Comparison of ENCODE assay signal across 1 cellular context in the genomic region with DNA sequence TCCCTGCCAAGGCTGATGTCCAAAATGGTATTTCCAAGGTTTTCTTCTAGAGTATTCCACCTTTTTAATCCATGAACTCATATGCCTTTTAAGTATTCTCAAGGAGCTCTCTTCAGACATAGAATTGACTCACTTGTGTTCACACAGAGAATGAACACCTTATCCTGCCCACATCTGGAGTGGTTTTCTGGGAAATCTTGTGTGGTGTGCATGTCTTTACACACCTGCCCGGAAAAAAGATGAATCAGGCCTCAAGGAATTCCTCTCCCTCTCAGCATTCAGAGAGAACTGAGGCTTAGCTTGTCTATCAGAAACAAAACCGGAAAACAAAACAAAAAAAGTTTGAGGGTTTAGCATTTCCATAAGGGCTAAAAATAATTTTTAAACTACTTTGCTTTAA.
TF ChIP-seq lines count a peak whose summit lies in the region.

No MANE protein-coding gene starts in this region.

TF ChIP-seq in GM23338, 12 proteins besides CTCF, POLR2A, EP300 and RAD21 (continued from another document):
- TF ChIP-seq POLR2AphosphoS5 (IDR thresholded peaks at IDR 0.05; ENCODE audit: low read depth): no peak
- TF ChIP-seq CREB1 (CRISPR knock-in tag; IDR thresholded peaks at IDR 0.05; ENCODE audit: low read depth): no peak
